1 cellular context compared by ENCODE assay signal in the genomic region with DNA sequence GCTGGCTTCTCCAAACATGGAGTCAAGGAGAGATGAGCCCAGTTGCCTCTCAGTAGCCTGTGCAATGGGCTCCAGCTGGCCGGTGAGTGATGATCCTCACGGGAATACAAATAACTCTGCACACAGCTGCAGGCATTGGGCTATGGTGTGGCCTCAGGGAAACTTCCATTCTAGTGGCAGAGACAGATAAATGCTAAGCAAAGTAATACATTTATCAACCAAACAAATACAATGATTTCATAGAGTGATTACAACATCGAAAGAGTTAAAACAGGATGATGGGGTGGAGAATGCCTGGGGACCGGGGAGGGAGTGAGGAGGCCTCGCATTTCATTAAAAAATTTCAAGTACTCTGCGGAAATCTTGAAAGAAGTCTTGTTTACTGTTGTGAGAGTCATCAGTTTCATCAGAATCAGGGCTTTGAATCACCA.
TF ChIP-seq lines count a peak whose summit lies in the region.

No MANE protein-coding gene starts in this region.

TF ChIP-seq in H1, 55 proteins besides CTCF, POLR2A, EP300 and RAD21:
- TF ChIP-seq GTF2F1 (IDR thresholded peaks at IDR 0.05; ENCODE audit: borderline replicate concordance, low read depth, low read length), result no peak
- no peak for TF ChIP-seq RNF2 (IDR thresholded peaks at IDR 0.05; ENCODE audit: borderline replicate concordance, low read depth, low read length, missing control alignments, poor library complexity, severe bottlenecking)
- TF ChIP-seq RBBP5 (IDR thresholded peaks at IDR 0.05; ENCODE audit: borderline replicate concordance, low read depth, low read length), result no peak
- TF ChIP-seq, protein P1, sequence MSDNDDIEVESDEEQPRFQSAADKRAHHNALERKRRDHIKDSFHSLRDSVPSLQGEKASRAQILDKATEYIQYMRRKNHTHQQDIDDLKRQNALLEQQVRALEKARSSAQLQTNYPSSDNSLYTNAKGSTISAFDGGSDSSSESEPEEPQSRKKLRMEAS (IDR thresholded peaks at IDR 0.05), result no peak
- TF ChIP-seq YY1 (IDR thresholded peaks at IDR 0.05; ENCODE audit: low read depth, low read length), result no peak
- TF ChIP-seq SP1 (IDR thresholded peaks at IDR 0.05; ENCODE audit: low read depth, low read length), result no peak
- no peak for TF ChIP-seq SUZ12 (IDR thresholded peaks at IDR 0.05; ENCODE audit: low read length)
- TF ChIP-seq POU5F1 (IDR thresholded peaks at IDR 0.05; ENCODE audit: low read depth, low read length), result no peak
- no peak for TF ChIP-seq KDM5A (IDR thresholded peaks at IDR 0.05; ENCODE audit: low read length)
- no peak for TF ChIP-seq HDAC2 (IDR thresholded peaks at IDR 0.05; ENCODE audit: borderline replicate concordance in 1 of 2, low read depth in 2 of 2, low read length in 2 of 2)
